ENCODE assay signal across 19 cellular contexts in genomic region chr5:173768267-173768806, GRCh38.
DNase-seq lines count a peak whose midpoint lies in the region; ATAC-seq, FAIRE-seq and TF ChIP-seq lines count a peak whose summit lies in the region.
"Had no signal": no experiment of that assay in that cellular context is flagged by ENCODE, and none has a peak within 500 bp of the region (broad histone marks: within the 10 kb centered on the region; RNA-seq: fewer than 3 reads in every experiment).

No MANE protein-coding gene starts in this region.

- H2AFZ ChIP-seq in H1 (ENCODE audit: low read length) (no peak overlapping the region), neuronal stem cell (ENCODE audit: low read length) (no peak overlapping the region)

- H3K23ac ChIP-seq in H1 (ENCODE audit: insufficient read length): no peak overlapping the region
- no peak overlapping the region for H3K23ac ChIP-seq in neuronal stem cell (ENCODE audit: low read depth, low read length, poor library complexity)

- H3K4me3 ChIP-seq in H1 (ENCODE audit: extremely low read depth in 1 of 4, insufficient read depth in 2 of 4, low read depth in 3 of 4, low read length in 4 of 4): no peak overlapping the region
- peak overlapping the region in 1 of 2 donors; percentile 10 for H3K4me3 ChIP-seq in neuronal stem cell (ENCODE audit: low read length in 2 of 2)
- no peak overlapping the region for H3K4me3 ChIP-seq in thyroid gland (replicated peaks in 1 of 3)

- no peak overlapping the region for H3K18ac ChIP-seq in H1 (ENCODE audit: extremely low read depth, low read length)
- H3K18ac ChIP-seq in neuronal stem cell (ENCODE audit: low read length): peak overlapping the region; percentile 54

- no peak for TF ChIP-seq CTCF in H1 (IDR thresholded peaks at IDR 0.05; ENCODE audit: control extremely low read depth in 1 of 3, insufficient read depth in 1 of 3, low read depth in 1 of 3, low read length in 3 of 3)
- no peak for TF ChIP-seq CTCF in thyroid gland (IDR thresholded peaks at IDR 0.05)
- TF ChIP-seq CTCF in osteocyte (IDR thresholded peaks at IDR 0.05): no peak

- H3K23me2 ChIP-seq in H1 (ENCODE audit: low read depth, low read length): peaks cover 3% of the 10 kb centered on the region

- no peaks in the 10 kb centered on the region; a peak in 2 of 7 replicates for H3K27me3 ChIP-seq in H1 (replicated peaks in 1 of 4; ENCODE audit: control insufficient read depth in 3 of 4, extremely low read depth in 1 of 4, insufficient read depth in 3 of 4, low read length in 3 of 4)
- no peaks in the 10 kb centered on the region for H3K27me3 ChIP-seq in neuronal stem cell (ENCODE audit: control insufficient read depth in 3 of 3, insufficient read depth in 3 of 3, low read depth in 1 of 3, low read length in 3 of 3)
- H3K27me3 ChIP-seq in thyroid gland: no peaks in the 10 kb centered on the region

- H4K5ac ChIP-seq in H1 (ENCODE audit: insufficient read length, low read depth, low read length): no peak overlapping the region

- H3K9ac ChIP-seq in H1 (replicated peaks in 1 of 4; ENCODE audit: extremely low read depth in 1 of 4, low read depth in 3 of 4, low read length in 3 of 4): no peak overlapping the region
- no peak overlapping the region for H3K9ac ChIP-seq in neuronal stem cell (ENCODE audit: low read depth, low read length, poor library complexity)

- POLR2A ChIA-PET in H1 (lab: Charles Lee; ENCODE audit: partially characterized antibody): no interaction called here

- H3K27me3 Mint-ChIP-seq in osteocyte (ENCODE audit: unreplicated experiment): peaks cover 3% of the 10 kb centered on the region
- H3K27me3 Mint-ChIP-seq: CD4-positive, CD25-positive, alpha-beta regulatory T cell had no signal

- H3K4me1 ChIP-seq in H1 (replicated peaks in 1 of 4; ENCODE audit: control insufficient read depth in 3 of 4, insufficient read depth in 4 of 4, low read length in 3 of 4) (peaks cover 4 to 11% (median 7%) of the 10 kb centered on the region in 4 experiments; a peak in 5 of 7 replicates), neuronal stem cell (ENCODE audit: control insufficient read depth in 2 of 2, insufficient read depth in 1 of 2, low read depth in 1 of 2, low read length in 2 of 2) (peaks cover 7 to 9% of the 10 kb centered on the region in 2 donors), thyroid gland (peaks cover 13 to 30% of the 10 kb centered on the region in 2 donors)

- no peak overlapping the region for H2BK120ac ChIP-seq in H1 (replicated peaks; ENCODE audit: low read depth, low read length)
- no peak overlapping the region for H2BK120ac ChIP-seq in neuronal stem cell (ENCODE audit: low read depth, low read length)

- H3K4me1 Mint-ChIP-seq in osteocyte (ENCODE audit: unreplicated experiment): peaks cover 29% of the 10 kb centered on the region

- H3K79me1 ChIP-seq in H1 (ENCODE audit: low read depth, low read length): no peaks in the 10 kb centered on the region
- no peaks in the 10 kb centered on the region for H3K79me1 ChIP-seq in neuronal stem cell (ENCODE audit: low read depth, low read length)

- H4K8ac ChIP-seq in H1 (ENCODE audit: extremely low read depth, insufficient read depth, low read length) (no peak overlapping the region), neuronal stem cell (ENCODE audit: low read depth, low read length) (no peak overlapping the region)

- H3K4me3 Mint-ChIP-seq in osteocyte (ENCODE audit: unreplicated experiment): no peak overlapping the region
- H3K4me3 Mint-ChIP-seq: CD4-positive, CD25-positive, alpha-beta regulatory T cell; IgD-negative memory B cell had no signal

- no peaks in the 10 kb centered on the region; a peak in 1 of 8 replicates for H3K36me3 ChIP-seq in H1 (ENCODE audit: control insufficient read depth in 2 of 4, insufficient read depth in 4 of 4, low read length in 3 of 4)
- H3K36me3 ChIP-seq in neuronal stem cell (replicated peaks in 1 of 2; ENCODE audit: control insufficient read depth in 2 of 2, insufficient read depth in 2 of 2, low read length in 2 of 2): no peaks in the 10 kb centered on the region
- H3K36me3 ChIP-seq in thyroid gland: no peaks in the 10 kb centered on the region

- no peak for TF ChIP-seq POLR2A in H1 (IDR thresholded peaks at IDR 0.05; ENCODE audit: control extremely low read depth in 1 of 2, low read depth in 2 of 2, low read length in 2 of 2)
- no peak for TF ChIP-seq POLR2A in thyroid gland (IDR thresholded peaks at IDR 0.05)

- 0 out of 2 replicates have a peak overlapping the region, but pooled peaks have one; percentile 34 for H2BK15ac ChIP-seq in H1 (ENCODE audit: low read length)
- H2BK15ac ChIP-seq in neuronal stem cell (ENCODE audit: low read length): no peak overlapping the region

- H3K27ac ChIP-seq in H1 (ENCODE audit: low read depth, low read length) (no peak overlapping the region), neuronal stem cell (replicated peaks; ENCODE audit: low read length) (no peak overlapping the region), thyroid gland (peak overlapping the region in 2 of 3 donors; percentile 89 to 96)

- intact Hi-C loops in left ventricle myocardium superior (cut with micrococcal nuclease) (no loop called here), Right ventricle myocardium superior (cut with DNase I) (loop anchor here (5.0 to 10.0 kb wide), 2 partner anchors 96 to 204 kb away; no protein-coding TSS in a partner anchor), thyroid gland (cut with DNase I) (no loop called here)

- H3K9me3 Mint-ChIP-seq in osteocyte (ENCODE audit: unreplicated experiment): no peaks in the 10 kb centered on the region
- H3K9me3 Mint-ChIP-seq: IgD-negative memory B cell had no signal

- peak overlapping the region; percentile 55; the same call in 1 of the 2 replicates for H2BK12ac ChIP-seq in H1 (ENCODE audit: low read depth, low read length)
- no peak overlapping the region for H2BK12ac ChIP-seq in neuronal stem cell (ENCODE audit: low read length)

- DNase-seq in left ventricle myocardium superior (peak; percentile 42), Right ventricle myocardium superior (no peak), H1 (ENCODE audit: low read depth in 1 of 2, low spot score in 2 of 2) (no peak), neuronal stem cell (ENCODE audit: low spot score) (no peak), thyroid gland (no peak), urothelium cell line (ENCODE audit: low spot score) (no peak), osteocyte (ENCODE audit: extremely low spot score, unreplicated experiment) (no peak), HK-2 (ENCODE audit: unreplicated experiment) (no peak)
- DNase-seq: AML-193; Caco-2; CD4-positive, CD25-positive, alpha-beta regulatory T cell; DMS79; H7; NCI-H1417; NCI-H2081; NCI-H748 treated with DMSO at 0.1 percent for 48 hours had no signal

- H2BK20ac ChIP-seq in H1 (ENCODE audit: low read length): no peak overlapping the region; the same call in 1 of the 2 replicates

- H3K9me3 ChIP-seq in H1 (ENCODE audit: insufficient read depth in 2 of 2, low read depth in 1 of 2, low read length in 1 of 2): no peaks in the 10 kb centered on the region
- no peaks in the 10 kb centered on the region for H3K9me3 ChIP-seq in neuronal stem cell (replicated peaks in 1 of 2; ENCODE audit: control insufficient read depth in 2 of 2, insufficient read depth in 1 of 2, low read depth in 1 of 2, low read length in 2 of 2)
- H3K9me3 ChIP-seq in thyroid gland: no peaks in the 10 kb centered on the region
- H3K9me3 ChIP-seq: Caco-2 had no signal

- H3K56ac ChIP-seq in H1 (replicated peaks; ENCODE audit: insufficient read length, low read depth, low read length): no peak overlapping the region

- CTCF ChIA-PET in H1 (lab: Charles Lee; ENCODE audit: partially characterized antibody): interaction anchor here (0.7 to 1.3 kb wide), 3 partner anchors 12 to 92 kb away, joined by 3 read pairs; no protein-coding TSS in a partner anchor

- 93% methylated on average over 5 of the region's 5 CpGs; no CpG with 5 or more reads in 1 of the 2 experiments for WGBS in H1 (ENCODE audit: extremely low coverage in 1 of 2, insufficient coverage in 1 of 2, insufficient read length in 1 of 2, insufficient replicate concordance in 2 of 2, low coverage in 1 of 2, low lambda C conversion rate in 2 of 2, missing lambda C conversion rate in 1 of 2), 2 experiments
- no CpG with 5 or more reads among the region's 5 CpGs for WGBS in neuronal stem cell (ENCODE audit: extremely low coverage in 2 of 2, insufficient read length in 2 of 2, insufficient replicate concordance in 1 of 2), 2 donors
- 91 to 93% methylated on average over 4 to 5 of the region's 5 CpGs for WGBS in thyroid gland, 2 donors

- peak overlapping the region; percentile 55 for H4K91ac ChIP-seq in H1 (replicated peaks; ENCODE audit: insufficient read length, low read length)
- no peak overlapping the region for H4K91ac ChIP-seq in neuronal stem cell (ENCODE audit: low read depth, low read length, poor library complexity)

- TF ChIP-seq EP300 in H1 (IDR thresholded peaks at IDR 0.05; ENCODE audit: borderline replicate concordance in 1 of 2, low read depth in 2 of 2, low read length in 2 of 2): no peak

- no peak overlapping the region for H3K4me2 ChIP-seq in H1 (ENCODE audit: insufficient read depth in 1 of 2, low read depth in 2 of 2, low read length in 2 of 2)
- H3K4me2 ChIP-seq in neuronal stem cell (ENCODE audit: insufficient read depth, low read length, poor library complexity, severe bottlenecking): no peak overlapping the region

- no peaks in the 10 kb centered on the region for H4K20me1 ChIP-seq in H1 (replicated peaks in 1 of 2; ENCODE audit: control insufficient read depth in 1 of 2, insufficient read depth in 2 of 2, low read length in 2 of 2)

- H3K27ac Mint-ChIP-seq in osteocyte (ENCODE audit: unreplicated experiment): no peak overlapping the region
- H3K27ac Mint-ChIP-seq: CD4-positive, CD25-positive, alpha-beta regulatory T cell; IgD-negative memory B cell had no signal

- H2BK5ac ChIP-seq in H1 (ENCODE audit: low read depth, low read length) (no peak overlapping the region), neuronal stem cell (ENCODE audit: low read length) (no peak overlapping the region)

- H2AK5ac ChIP-seq in H1 (ENCODE audit: low read depth, low read length) (no peak overlapping the region), neuronal stem cell (ENCODE audit: low read depth, low read length) (no peak overlapping the region)

- no peaks in the 10 kb centered on the region for H3K36me3 Mint-ChIP-seq in osteocyte (ENCODE audit: unreplicated experiment)
- H3K36me3 Mint-ChIP-seq: CD4-positive, CD25-positive, alpha-beta regulatory T cell; IgD-negative memory B cell had no signal

- ATAC-seq in left ventricle myocardium superior (no peak), Right ventricle myocardium superior (ENCODE audit: poor library complexity) (no peak)
- ATAC-seq: PC-3 had no signal

- H3K4ac ChIP-seq in H1 (replicated peaks; ENCODE audit: insufficient read length, low read depth, low read length) (no peak overlapping the region), neuronal stem cell (ENCODE audit: low read length) (no peak overlapping the region)

- H3K14ac ChIP-seq in H1 (ENCODE audit: insufficient read length): no peak overlapping the region
- no peak overlapping the region for H3K14ac ChIP-seq in neuronal stem cell (ENCODE audit: low read length)

- H3K79me2 ChIP-seq in H1 (ENCODE audit: control insufficient read depth in 1 of 2, insufficient read depth in 2 of 2, low read length in 2 of 2): no peaks in the 10 kb centered on the region

- FAIRE-seq in H1 (lab: Jason Lieb, UNC) (no peak), urothelium cell line (lab: Jason Lieb, UNC) (no peak)
- FAIRE-seq: GM19239 had no signal

- TF ChIP-seq RAD21 in H1 (IDR thresholded peaks at IDR 0.05 in 1 of 2, conservative IDR thresholded peaks at IDR 0.05 in 1 of 2; ENCODE audit: low read depth in 2 of 2, low read length in 2 of 2): no peak

Comparison
In these comparisons a context has a peak if more than half of its experiments do, and no peak if none do; other contexts are left out.
1. H3K27ac ChIP-seq: peak in thyroid gland (2 of 3); none in H1 (single experiment) and neuronal stem cell (single experiment).